Comparison of ENCODE assay signal across 15 cellular contexts in genomic region chr12:11723993-11724392, GRCh38.
A peak's percentile ranks its signal among the peaks of the same experiment; 100 is the strongest.
DNase-seq lines count a peak whose midpoint lies in the region; ATAC-seq, FAIRE-seq and TF ChIP-seq lines count a peak whose summit lies in the region.
"Had no signal": no experiment of that assay in that cellular context is flagged by ENCODE, and none has a peak within 500 bp of the region (broad histone marks: within the 10 kb centered on the region; RNA-seq: fewer than 3 reads in every experiment).

No MANE protein-coding gene starts in this region.

- BruUV-seq in GM12878 (replicated peaks; lab: Mats Ljungman, UMichigan) = no TSS peak

- peak overlapping the region in 9 of 11 experiments; percentile 56 to 73 (median 69); a peak in 19 of 22 replicates for H3K4me2 ChIP-seq in BLaER1 treated with 17β-estradiol and CSF1 and Interleukin-3, amounts not matched to agents 10 nM and 100 nM
- peak overlapping the region; percentile 10; the same call in 1 of the 2 replicates for H3K4me2 ChIP-seq in GM12878 (ENCODE audit: control insufficient read depth, insufficient read depth)
- no peak overlapping the region for H3K4me2 ChIP-seq in GM23248 (ENCODE audit: unreplicated experiment)
- H3K4me2 ChIP-seq: KMS-11 had no signal

- SMC1A ChIA-PET in GM12878 (lab: Charles Lee; ENCODE audit: uncharacterized antibody, unreplicated experiment) = interaction anchor here (0.9 to 21.5 kb wide), 9 partner anchors 8 to 178 kb away, joined by 3 to 433 read pairs (median 4); no protein-coding TSS in a partner anchor

- TF ChIP-seq CTCF in GM12878 (IDR thresholded peaks at IDR 0.05 in 2 of 3, conservative IDR thresholded peaks at IDR 0.05 in 1 of 3; ENCODE audit: control insufficient read depth in 2 of 3, extremely low read depth in 1 of 3, insufficient read depth in 1 of 3, low read depth in 3 of 3, low read length in 3 of 3) = no peak
- no peak for TF ChIP-seq CTCF in nephron progenitor cell (IDR thresholded peaks at IDR 0.05)

- intact Hi-C loops in GM12878 (cut with micrococcal nuclease; ENCODE audit: unreplicated experiment) = no loop called here

- no peak for TF ChIP-seq EP300 in GM12878 (IDR thresholded peaks at IDR 0.05; ENCODE audit: borderline replicate concordance in 1 of 2, control insufficient read depth in 1 of 2, low read depth in 2 of 2, low read length in 2 of 2)

- ATAC-seq in GM12878 (peak; percentile 3), GM21717 (IDR thresholded peaks at IDR 0.05; ENCODE audit: unreplicated experiment) (no peak), HG02588 (IDR thresholded peaks at IDR 0.05; ENCODE audit: unreplicated experiment) (no peak)
- ATAC-seq: natural killer cell treated with Interleukin-12 subunit alpha and Interleukin-12 subunit beta and Interleukin-15 and Interleukin-18, amount 100 ng/mL, for 72 hours had no signal

- H3K27me3 Mint-ChIP-seq in IgD-negative memory B cell (no peaks in the 10 kb centered on the region), nephron progenitor cell (ENCODE audit: low read depth, poor library complexity) (no peaks in the 10 kb centered on the region)
- H3K27me3 Mint-ChIP-seq: activated naive CD8-positive, alpha-beta T cell; natural killer cell treated with Interleukin-12 subunit alpha and Interleukin-12 subunit beta and Interleukin-15 and Interleukin-18, amount 100 ng/mL, for 72 hours had no signal

- peaks cover 100% of the 10 kb centered on the region for H3K79me2 ChIP-seq in GM12878 (ENCODE audit: control insufficient read depth, insufficient read depth, low read length)
- peaks cover 89% of the 10 kb centered on the region for H3K79me2 ChIP-seq in GM23248 (ENCODE audit: insufficient read depth)

- peak overlapping the region in 6 of 11 experiments; percentile 2 to 48 (median 28); a peak in 7 of 22 replicates for H3K27ac ChIP-seq in BLaER1 treated with 17β-estradiol and CSF1 and Interleukin-3, amounts not matched to agents 10 nM and 100 nM
- peak overlapping the region; percentile 89 for H3K27ac ChIP-seq in GM12878 (ENCODE audit: control insufficient read depth, insufficient read depth)
- H3K27ac ChIP-seq in GM23248 = no peak overlapping the region
- H3K27ac ChIP-seq: KMS-11 had no signal

- H3K9me3 Mint-ChIP-seq in IgD-negative memory B cell (no peaks in the 10 kb centered on the region), nephron progenitor cell (peaks cover 11% of the 10 kb centered on the region)
- H3K9me3 Mint-ChIP-seq: natural killer cell treated with Interleukin-12 subunit alpha and Interleukin-12 subunit beta and Interleukin-15 and Interleukin-18, amount 100 ng/mL, for 72 hours had no signal

- H3K4me3 Mint-ChIP-seq in IgD-negative memory B cell (peak overlapping the region in 1 of 4 donors; percentile 65), nephron progenitor cell (peak overlapping the region; percentile 17)
- H3K4me3 Mint-ChIP-seq: activated naive CD8-positive, alpha-beta T cell; natural killer cell treated with Interleukin-12 subunit alpha and Interleukin-12 subunit beta and Interleukin-15 and Interleukin-18, amount 100 ng/mL, for 72 hours had no signal

- TF ChIP-seq RAD21 in GM12878 (IDR thresholded peaks at IDR 0.05; ENCODE audit: insufficient read depth, low read depth, low read length) = no peak

- H3K36me3 ChIP-seq in BLaER1 treated with 17β-estradiol and CSF1 and Interleukin-3, amounts not matched to agents 10 nM and 100 nM = peaks cover 12 to 74% (median 58%) of the 10 kb centered on the region in 11 experiments; a peak in 19 of 22 replicates
- peaks cover 11 to 14% of the 10 kb centered on the region in 2 experiments for H3K36me3 ChIP-seq in GM12878 (ENCODE audit: control insufficient read depth in 2 of 2, insufficient read depth in 2 of 2, low read length in 1 of 2)
- H3K36me3 ChIP-seq in GM23248 (ENCODE audit: low read depth) = no peaks in the 10 kb centered on the region

- peaks cover 21% of the 10 kb centered on the region for H3F3A ChIP-seq in GM23248 (ENCODE audit: insufficient read depth)

- H3K9me2 ChIP-seq in GM23248 (ENCODE audit: insufficient read depth) = no peaks in the 10 kb centered on the region

- peak overlapping the region in 2 of 3 donors; percentile 37 to 79 for H3K27ac Mint-ChIP-seq in IgD-negative memory B cell
- peak overlapping the region; percentile 90 for H3K27ac Mint-ChIP-seq in nephron progenitor cell
- H3K27ac Mint-ChIP-seq: activated naive CD8-positive, alpha-beta T cell; natural killer cell treated with Interleukin-12 subunit alpha and Interleukin-12 subunit beta and Interleukin-15 and Interleukin-18, amount 100 ng/mL, for 72 hours had no signal

- in situ Hi-C loops in GM12878 (cut with MboI) (no loop called here), GM23248 (cut with MboI) (no loop called here)

- DNase-seq in GM12878 (ENCODE audit: low read depth, low spot score) (no peak), nephron progenitor cell (peak; percentile 25), NCI-H1048 (lab: John Stamatoyannopoulos, UW) (no peak), GM23248 (no peak)
- DNase-seq: AML-193; GOT3; stimulated activated CD4-positive, alpha-beta T cell treated with anti-CD3 and anti-CD28 coated beads, Interleukin-1b, Interleukin-23, amount 100 ng/mL, for 48 hours; stimulated activated naive CD4-positive, alpha-beta T cell treated with Interleukin-2 at 50 U/mL for 16 hours had no signal

- CTCF ChIA-PET in GM12878 (lab: Yijun Ruan, JAX) = no interaction called here

- H3K36me3 Mint-ChIP-seq in IgD-negative memory B cell (peaks cover 2% of the 10 kb centered on the region), nephron progenitor cell (ENCODE audit: low read depth) (peaks cover 13% of the 10 kb centered on the region)

- RAD21 ChIA-PET in GM12878 (lab: Charles Lee; ENCODE audit: unreplicated experiment) = interaction anchor here (1.1 to 19.9 kb wide), 4 partner anchors 22 to 309 kb away, joined by 3 to 497 read pairs (median 4); no protein-coding TSS in a partner anchor

- H3K4me3 ChIP-seq in BLaER1 treated with 17β-estradiol and CSF1 and Interleukin-3, amounts not matched to agents 10 nM and 100 nM = no peak overlapping the region
- H3K4me3 ChIP-seq in GM12878 (no peak overlapping the region), GM23248 (no peak overlapping the region)

- 87% methylated on average over 6 of the region's 6 CpGs for WGBS in GM12878 (ENCODE audit: insufficient coverage, insufficient replicate concordance, low lambda C conversion rate, missing lambda C conversion rate)
- WGBS in GM23248 (ENCODE audit: low coverage in 1 of 2, low lambda C conversion rate in 2 of 2, missing lambda C conversion rate in 2 of 2), 2 experiments = 84 to 87% methylated on average over 6 of the region's 6 CpGs

- no peak for FAIRE-seq in GM12878 (lab: Jason Lieb, UNC)

- H4K20me1 ChIP-seq in BLaER1 treated with 17β-estradiol and CSF1 and Interleukin-3, amounts not matched to agents 10 nM and 100 nM = peaks cover 8 to 90% (median 38%) of the 10 kb centered on the region in 11 experiments; a peak in 20 of 22 replicates
- H4K20me1 ChIP-seq in GM12878 (ENCODE audit: control insufficient read depth, insufficient read depth) (no peaks in the 10 kb centered on the region), GM23248 (ENCODE audit: insufficient read depth) (no peaks in the 10 kb centered on the region)

- no peak overlapping the region for H2AFZ ChIP-seq in GM12878 (ENCODE audit: control insufficient read depth, low read depth, low read length)
- H2AFZ ChIP-seq in GM23248 = no peak overlapping the region

- TF ChIP-seq POLR2A in GM12878 (IDR thresholded peaks at IDR 0.05; ENCODE audit: low read depth, low read length) = no peak

- H3K4me1 Mint-ChIP-seq in IgD-negative memory B cell (peaks cover 51 to 78% (median 68%) of the 10 kb centered on the region in 3 donors), nephron progenitor cell (peaks cover 67% of the 10 kb centered on the region)

- H3K9ac ChIP-seq in BLaER1 treated with 17β-estradiol and CSF1 and Interleukin-3, amounts not matched to agents 10 nM and 100 nM = no peak overlapping the region
- H3K9ac ChIP-seq in GM12878 (ENCODE audit: control insufficient read depth, insufficient read depth, low read length) (no peak overlapping the region; the same call in 1 of the 2 replicates), GM23248 (no peak overlapping the region)
- H3K9ac ChIP-seq: KMS-11 had no signal

- H3K9me3 ChIP-seq in BLaER1 treated with 17β-estradiol and CSF1 and Interleukin-3, amounts not matched to agents 10 nM and 100 nM (replicated peaks in 1 of 11) = peaks cover 6 to 41% (median 21%) of the 10 kb centered on the region in 11 experiments; a peak in 19 of 22 replicates
- H3K9me3 ChIP-seq in GM12878 (replicated peaks; ENCODE audit: control insufficient read depth, insufficient read depth, low read length) = peaks cover 5% of the 10 kb centered on the region
- no peaks in the 10 kb centered on the region for H3K9me3 ChIP-seq in GM23248 (ENCODE audit: low read depth)

- peaks cover 66 to 100% (median 79%) of the 10 kb centered on the region in 10 experiments for H3K4me1 ChIP-seq in BLaER1 treated with 17β-estradiol and CSF1 and Interleukin-3, amounts not matched to agents 10 nM and 100 nM
- peaks cover 98% of the 10 kb centered on the region for H3K4me1 ChIP-seq in GM12878 (ENCODE audit: control insufficient read depth, insufficient read depth, low read length)
- H3K4me1 ChIP-seq in GM23248 (ENCODE audit: insufficient read depth) = peaks cover 31% of the 10 kb centered on the region

- POLR2A ChIA-PET in GM12878 (lab: Charles Lee) = interaction anchor here (0.6 to 1.3 kb wide), 5 partner anchors 20 to 71 kb away, joined by 3 to 4 read pairs (median 3); no protein-coding TSS in a partner anchor

- H3K27me3 ChIP-seq in BLaER1 treated with 17β-estradiol and CSF1 and Interleukin-3, amounts not matched to agents 10 nM and 100 nM = no peaks in the 10 kb centered on the region
- H3K27me3 ChIP-seq in GM12878 (replicated peaks in 1 of 2; ENCODE audit: control insufficient read depth in 2 of 2, insufficient read depth in 2 of 2, low read length in 1 of 2) (no peaks in the 10 kb centered on the region), GM23248 (replicated peaks; ENCODE audit: insufficient read depth) (no peaks in the 10 kb centered on the region)

TF ChIP-seq in GM12878, 131 proteins besides CTCF, POLR2A, EP300 and RAD21:
- TF ChIP-seq NR2F1 (conservative IDR thresholded peaks at IDR 0.05) (0 out of 2 replicates have a peak, but pooled peaks have one; percentile 16), POLR2AphosphoS2 (IDR thresholded peaks at IDR 0.05; ENCODE audit: low read depth, low read length) (0 out of 2 replicates have a peak, but pooled peaks have one; percentile 17), SREBF1 (IDR thresholded peaks at IDR 0.05; ENCODE audit: low read length) (no peak)
